In genomic region chr15:96477227-96477626, GRCh38 we compare ENCODE assay signal across 29 cellular contexts.
"Had no signal": no experiment of that assay in that cellular context is flagged by ENCODE, and none has a peak within 500 bp of the region (broad histone marks: within the 10 kb centered on the region; RNA-seq: fewer than 3 reads in every experiment).

No MANE protein-coding gene starts in this region.

- H3K36me3 ChIP-seq: brain microvascular endothelial cell, esophagus squamous epithelium, gastroesophageal sphincter, heart right ventricle had no signal

- DNase-seq: activated CD4-positive, alpha-beta memory T cell treated with anti-CD3 and anti-CD28 coated beads for 36 hours; activated CD4-positive, alpha-beta T cell treated with anti-CD3 and anti-CD28 coated beads for 36 hours; activated CD4-positive, alpha-beta T cell treated with anti-CD3 and anti-CD28 coated beads, Interleukin-2, amount 10 ng/mL, durations not matched to agents 24 days and 14 days; activated CD4-positive, CD25-positive, alpha-beta regulatory T cell; activated CD4-positive, CD25-positive, alpha-beta regulatory T cell treated with anti-CD3 and anti-CD28 coated beads, Interleukin-2, amount 50 U/mL, for 72 hours; activated CD8-positive, alpha-beta memory T cell treated with anti-CD3 and anti-CD28 coated beads, Interleukin-2, amount 10 ng/mL, durations not matched to agents 7 days and 5 days; activated CD8-positive, alpha-beta memory T cell treated with anti-CD3 and anti-CD28 coated beads, Interleukin-2, amount 50 U/mL, for 4 hours; activated CD8-positive, alpha-beta T cell treated with anti-CD3 and anti-CD28 coated beads, Interleukin-2, amount 10 ng/mL, durations not matched to agents 7 days and 5 days; activated effector memory CD4-positive, alpha-beta T cell treated with anti-CD3 and anti-CD28 coated beads, Interleukin-2, amount 50 U/mL, for 16 hours; activated naive CD4-positive, alpha-beta T cell treated with anti-CD3 and anti-CD28 coated beads for 36 hours; activated naive CD8-positive, alpha-beta T cell treated with anti-CD3 and anti-CD28 coated beads for 36 hours; activated T-cell treated with anti-CD3 and anti-CD28 coated beads, Interleukin-2, amount 50 U/mL, for 1 hour; activated T-cell treated with anti-CD3 and anti-CD28 coated beads, Interleukin-2, amount 50 U/mL, for 48 hours; brain microvascular endothelial cell; dorsolateral prefrontal cortex; effector memory CD4-positive, alpha-beta T cell; esophagus squamous epithelium; foreskin melanocyte; heart right ventricle; T-helper 2 cell had no signal

- H3K27me3 ChIP-seq: brain microvascular endothelial cell, dorsolateral prefrontal cortex, esophagus squamous epithelium, gastroesophageal sphincter, heart right ventricle had no signal

- ATAC-seq: activated CD4-positive, alpha-beta T cell treated with anti-CD3 and anti-CD28 coated beads for 36 hours; activated CD8-positive, alpha-beta memory T cell treated with anti-CD3 and anti-CD28 coated beads, Interleukin-2, amount 10 ng/mL, durations not matched to agents 7 days and 5 days; activated CD8-positive, alpha-beta T cell treated with anti-CD3 and anti-CD28 coated beads, Interleukin-2, amount 10 ng/mL, durations not matched to agents 7 days and 5 days; gastroesophageal sphincter; heart right ventricle had no signal

- H3K4me1 ChIP-seq: esophagus squamous epithelium, gastroesophageal sphincter, heart right ventricle had no signal

- H3K9me3 Mint-ChIP-seq: activated CD4-positive, alpha-beta memory T cell treated with anti-CD3 and anti-CD28 coated beads for 36 hours; activated CD4-positive, alpha-beta T cell treated with anti-CD3 and anti-CD28 coated beads, Interleukin-2, amount 10 ng/mL, durations not matched to agents 24 days and 14 days; activated naive CD4-positive, alpha-beta T cell treated with anti-CD3 and anti-CD28 coated beads for 36 hours; activated naive CD4-positive, alpha-beta T cell treated with anti-CD3 and anti-CD28 coated beads, Interleukin-2, amount 50 U/mL, for 24 hours; activated naive CD8-positive, alpha-beta T cell treated with anti-CD3 and anti-CD28 coated beads for 36 hours; activated T-helper 1 cell treated with anti-CD3 and anti-CD28 coated beads, Interleukin-12 subunit alpha, Interleukin-12 subunit beta, Interleukin-2, Interleukin-4 antibody, amounts not matched to agents 30 ng/mL and 10 ng/mL and 1 ng/mL, durations not matched to agents 14 hours and 24 hours and 36 hours; activated T-helper 2 cell treated with anti-CD3 and anti-CD28 coated beads, Interferon-gamma antibody, Interleukin-2, Interleukin-4, amounts not matched to agents 10 μg/mL and 5 μg/mL and 100 μg/mL, durations not matched to agents 14 hours and 24 hours and 36 hours; central memory CD8-positive, alpha-beta T cell; dendritic cell treated with granulocyte-macrophage colony-stimulating factor and Interleukin-4, amounts not matched to agents 40 ng/mL and 50 ng/mL, for 4 days had no signal

- H3K4me1 Mint-ChIP-seq: activated CD4-positive, alpha-beta T cell treated with anti-CD3 and anti-CD28 coated beads for 36 hours; activated CD4-positive, alpha-beta T cell treated with anti-CD3 and anti-CD28 coated beads, Interleukin-2, amount 10 ng/mL, durations not matched to agents 24 days and 14 days; activated CD8-positive, alpha-beta memory T cell treated with anti-CD3 and anti-CD28 coated beads, Interleukin-2, amount 10 ng/mL, durations not matched to agents 7 days and 5 days; activated naive CD4-positive, alpha-beta T cell treated with anti-CD3 and anti-CD28 coated beads, Interleukin-2, amount 50 U/mL, for 24 hours; activated naive CD8-positive, alpha-beta T cell treated with anti-CD3 and anti-CD28 coated beads for 36 hours; central memory CD8-positive, alpha-beta T cell had no signal

- H3K4me3 ChIP-seq: coronary artery, dorsolateral prefrontal cortex, esophagus squamous epithelium, gastroesophageal sphincter, heart right ventricle had no signal

- H3K27ac Mint-ChIP-seq: activated CD4-positive, alpha-beta memory T cell treated with anti-CD3 and anti-CD28 coated beads for 36 hours; activated CD4-positive, alpha-beta T cell treated with anti-CD3 and anti-CD28 coated beads for 36 hours; activated CD4-positive, alpha-beta T cell treated with anti-CD3 and anti-CD28 coated beads, Interleukin-2, amount 10 ng/mL, durations not matched to agents 24 days and 14 days; activated CD8-positive, alpha-beta memory T cell treated with anti-CD3 and anti-CD28 coated beads, Interleukin-2, amount 10 ng/mL, durations not matched to agents 7 days and 5 days; activated CD8-positive, alpha-beta T cell treated with anti-CD3 and anti-CD28 coated beads, Interleukin-2, amount 10 ng/mL, durations not matched to agents 7 days and 5 days; activated naive CD4-positive, alpha-beta T cell treated with anti-CD3 and anti-CD28 coated beads for 36 hours; activated naive CD4-positive, alpha-beta T cell treated with anti-CD3 and anti-CD28 coated beads, Interleukin-2, amount 50 U/mL, for 24 hours; activated naive CD8-positive, alpha-beta T cell treated with anti-CD3 and anti-CD28 coated beads for 36 hours; activated T-helper 1 cell treated with anti-CD3 and anti-CD28 coated beads, Interleukin-12 subunit alpha, Interleukin-12 subunit beta, Interleukin-2, Interleukin-4 antibody, amounts not matched to agents 30 ng/mL and 10 ng/mL and 1 ng/mL, durations not matched to agents 14 hours and 24 hours and 36 hours; activated T-helper 2 cell treated with anti-CD3 and anti-CD28 coated beads, Interferon-gamma antibody, Interleukin-2, Interleukin-4, amounts not matched to agents 10 μg/mL and 5 μg/mL and 100 μg/mL, durations not matched to agents 14 hours and 24 hours and 36 hours; dendritic cell treated with granulocyte-macrophage colony-stimulating factor and Interleukin-4, amounts not matched to agents 40 ng/mL and 50 ng/mL, for 4 days had no signal

- H3K36me3 Mint-ChIP-seq: activated CD4-positive, alpha-beta memory T cell treated with anti-CD3 and anti-CD28 coated beads for 36 hours; activated CD8-positive, alpha-beta memory T cell treated with anti-CD3 and anti-CD28 coated beads, Interleukin-2, amount 10 ng/mL, durations not matched to agents 7 days and 5 days; activated naive CD4-positive, alpha-beta T cell treated with anti-CD3 and anti-CD28 coated beads, Interleukin-2, amount 50 U/mL, for 24 hours; activated naive CD8-positive, alpha-beta T cell treated with anti-CD3 and anti-CD28 coated beads for 36 hours had no signal

- H3K9me3 ChIP-seq: esophagus squamous epithelium, gastroesophageal sphincter, heart right ventricle had no signal

- H3K4me3 Mint-ChIP-seq: activated CD4-positive, alpha-beta memory T cell treated with anti-CD3 and anti-CD28 coated beads for 36 hours; activated CD4-positive, alpha-beta T cell treated with anti-CD3 and anti-CD28 coated beads for 36 hours; activated CD4-positive, alpha-beta T cell treated with anti-CD3 and anti-CD28 coated beads, Interleukin-2, amount 10 ng/mL, durations not matched to agents 24 days and 14 days; activated CD8-positive, alpha-beta memory T cell treated with anti-CD3 and anti-CD28 coated beads, Interleukin-2, amount 10 ng/mL, durations not matched to agents 7 days and 5 days; activated CD8-positive, alpha-beta T cell treated with anti-CD3 and anti-CD28 coated beads, Interleukin-2, amount 10 ng/mL, durations not matched to agents 7 days and 5 days; activated naive CD4-positive, alpha-beta T cell treated with anti-CD3 and anti-CD28 coated beads for 36 hours; activated naive CD4-positive, alpha-beta T cell treated with anti-CD3 and anti-CD28 coated beads, Interleukin-2, amount 50 U/mL, for 24 hours; activated naive CD8-positive, alpha-beta T cell treated with anti-CD3 and anti-CD28 coated beads for 36 hours; activated T-helper 1 cell treated with anti-CD3 and anti-CD28 coated beads, Interleukin-12 subunit alpha, Interleukin-12 subunit beta, Interleukin-2, Interleukin-4 antibody, amounts not matched to agents 30 ng/mL and 10 ng/mL and 1 ng/mL, durations not matched to agents 14 hours and 24 hours and 36 hours; central memory CD8-positive, alpha-beta T cell; dendritic cell treated with granulocyte-macrophage colony-stimulating factor and Interleukin-4, amounts not matched to agents 40 ng/mL and 50 ng/mL, for 4 days had no signal

- H3K27me3 Mint-ChIP-seq: activated CD4-positive, alpha-beta memory T cell treated with anti-CD3 and anti-CD28 coated beads for 36 hours; activated CD4-positive, alpha-beta T cell treated with anti-CD3 and anti-CD28 coated beads, Interleukin-2, amount 10 ng/mL, durations not matched to agents 24 days and 14 days; activated CD8-positive, alpha-beta memory T cell treated with anti-CD3 and anti-CD28 coated beads, Interleukin-2, amount 10 ng/mL, durations not matched to agents 7 days and 5 days; activated naive CD8-positive, alpha-beta T cell treated with anti-CD3 and anti-CD28 coated beads for 36 hours had no signal

- H3K27ac ChIP-seq: brain microvascular endothelial cell, coronary artery, dorsolateral prefrontal cortex, esophagus squamous epithelium, gastroesophageal sphincter, heart right ventricle had no signal

- FAIRE-seq: astrocyte, bronchial epithelial cell had no signal
